ENCODE assay signal across 8 cellular contexts in genomic region chr2:70785137-70785911, GRCh38. TPM values are rescaled to one million over a fixed set of nuclear protein-coding genes. Genes with fewer than 3 reads are reported as not detected.
DNase-seq lines count a peak whose midpoint lies in the region; ATAC-seq and TF ChIP-seq lines count a peak whose summit lies in the region.

No MANE protein-coding gene starts in this region.

- peaks cover 29% of the 10 kb centered on the region for H3K27me3 Mint-ChIP-seq in activated CD4-positive, alpha-beta T cell treated with anti-CD3 and anti-CD28 coated beads for 36 hours

- H3K9me3 ChIP-seq in heart right ventricle (no peaks in the 10 kb centered on the region), right atrium auricular region (no peaks in the 10 kb centered on the region)

- H3K9me3 Mint-ChIP-seq in activated CD4-positive, alpha-beta T cell treated with anti-CD3 and anti-CD28 coated beads for 36 hours (ENCODE audit: low read depth), result no peaks in the 10 kb centered on the region

- no peak overlapping the region for H3K27ac Mint-ChIP-seq in activated CD4-positive, alpha-beta T cell treated with anti-CD3 and anti-CD28 coated beads for 36 hours

- no peaks in the 10 kb centered on the region for H3K36me3 Mint-ChIP-seq in activated CD4-positive, alpha-beta T cell treated with anti-CD3 and anti-CD28 coated beads for 36 hours (ENCODE audit: low read depth)

- H3K4me1 ChIP-seq in heart right ventricle (peaks cover 2 to 12% (median 10%) of the 10 kb centered on the region in 9 donors), right atrium auricular region (peaks cover 0 to 11% of the 10 kb centered on the region in 2 donors)

- intact Hi-C loops in heart right ventricle (cut with DNase I), result loop anchor here in 7 of 10 donors (5.0 to 10.0 kb wide), 7 partner anchors 77 to 441 kb away; no protein-coding TSS in a partner anchor
- intact Hi-C loops in activated CD4-positive, alpha-beta T cell treated with anti-CD3 and anti-CD28 coated beads for 36 hours (cut with DNase I, micrococcal nuclease), result loop anchor here (1.0 kb wide), 2 partner anchors 130 to 481 kb away; no protein-coding TSS in a partner anchor

- no peak for DNase-seq in heart right ventricle
- no peak for DNase-seq in right atrium auricular region (ENCODE audit: low spot score)
- peak; percentile 17 for DNase-seq in NCI-H146 treated with DMSO at 0.1 percent for 48 hours (lab: John Stamatoyannopoulos, UW; ENCODE audit: unreplicated experiment)
- DNase-seq in activated CD4-positive, alpha-beta T cell treated with anti-CD3 and anti-CD28 coated beads for 36 hours, result peak; percentile 77
- DNase-seq in fibroblast of villous mesenchyme (ENCODE audit: low read depth), result peak; percentile 4
- DNase-seq in stimulated activated CD4-positive, alpha-beta T cell treated with anti-CD3 and anti-CD28 coated beads, Interleukin-1b, Interleukin-23, amount 100 ng/mL, for 4 hours (ENCODE audit: low read depth in 2 of 2), result peak; percentile 15 to 28

- WGBS in heart right ventricle, 2 donors, result 20 to 24% methylated on average over 7 of the region's 7 CpGs

- CTCF ChIA-PET in activated CD4-positive, alpha-beta T cell treated with anti-CD3 and anti-CD28 coated beads for 36 hours (lab: Charles Lee), result interaction anchor here (0.5 to 1.5 kb wide), 17 partner anchors 9 to 595 kb away, joined by 3 to 7 read pairs (median 3); partner anchors contain the start of gene ADD2

- H3K4me1 Mint-ChIP-seq in activated CD4-positive, alpha-beta T cell treated with anti-CD3 and anti-CD28 coated beads for 36 hours, result peaks cover 11% of the 10 kb centered on the region

- H3K4me3 Mint-ChIP-seq in activated CD4-positive, alpha-beta T cell treated with anti-CD3 and anti-CD28 coated beads for 36 hours, result no peak overlapping the region

- peaks cover 3 to 61% (median 42%) of the 10 kb centered on the region in 7 donors for H3K27me3 ChIP-seq in heart right ventricle
- peaks cover 0 to 7% of the 10 kb centered on the region in 2 donors for H3K27me3 ChIP-seq in right atrium auricular region

- H3K4me3 ChIP-seq in heart right ventricle (no peak overlapping the region), right atrium auricular region (no peak overlapping the region), fibroblast of villous mesenchyme (ENCODE audit: low read depth, low read length) (no peak overlapping the region)

- TF ChIP-seq CTCF in heart right ventricle (IDR thresholded peaks at IDR 0.05) (peak in 7 of 9 donors; percentile 34 to 62 (median 44)), right atrium auricular region (IDR thresholded peaks at IDR 0.05) (peak in 1 of 2 donors; percentile 46), fibroblast of villous mesenchyme (IDR thresholded peaks at IDR 0.05; ENCODE audit: insufficient read depth, low read depth, low read length) (peak; percentile 37)

- no peaks in the 10 kb centered on the region for H3K36me3 ChIP-seq in heart right ventricle
- H3K36me3 ChIP-seq in right atrium auricular region, result no peaks in the 10 kb centered on the region

- no peak overlapping the region for H3K27ac ChIP-seq in heart right ventricle
- H3K27ac ChIP-seq in right atrium auricular region, result no peak overlapping the region

- ATAC-seq in heart right ventricle (no peak), HG03457 (IDR thresholded peaks at IDR 0.05; ENCODE audit: unreplicated experiment) (no peak), GM21360 (IDR thresholded peaks at IDR 0.05; ENCODE audit: unreplicated experiment) (no peak)
- peak; percentile 82 for ATAC-seq in activated CD4-positive, alpha-beta T cell treated with anti-CD3 and anti-CD28 coated beads for 36 hours

- POLR2A ChIA-PET in activated CD4-positive, alpha-beta T cell treated with anti-CD3 and anti-CD28 coated beads for 36 hours (lab: Charles Lee), result no interaction called here

RNA-seq across cellular contexts. Expression of gene FIGLA, which starts 5.1 kb away (rescaled TPM):
- under 1 TPM in 1 of 10 donors, not detected in 9; 0.36 TPM for total RNA-seq in heart right ventricle
- polyA plus RNA-seq in heart right ventricle, result under 1 TPM in 1 of 2 donors, not detected in 1; 0.51 TPM
- total RNA-seq in right atrium auricular region, result not detected
- not detected for total RNA-seq in activated CD4-positive, alpha-beta T cell treated with anti-CD3 and anti-CD28 coated beads for 36 hours
- total RNA-seq in fibroblast of villous mesenchyme, result not detected in 2 replicates

RNA-seq across cellular contexts. Expression of gene ADD2, which starts 17.3 kb away (rescaled TPM):
- 1 to 10 TPM in 9 of 10 donors, under 1 TPM in 1; 0.92 to 5.7 (median 2.8) TPM for total RNA-seq in heart right ventricle
- polyA plus RNA-seq in heart right ventricle, result 1 to 10 TPM in 1 of 2 donors, under 1 TPM in 1; 0.16 to 1.2 TPM
- total RNA-seq in right atrium auricular region, result 1 to 10 TPM; 1.1 to 1.4 TPM
- 10 to 100 TPM; 26.9 to 31.5 TPM for total RNA-seq in activated CD4-positive, alpha-beta T cell treated with anti-CD3 and anti-CD28 coated beads for 36 hours
- not detected in 2 replicates for total RNA-seq in fibroblast of villous mesenchyme

RNA-seq across cellular contexts. Expression of gene CLEC4F, which starts 35.1 kb away (rescaled TPM):
- total RNA-seq in heart right ventricle (1 to 10 TPM in 1 of 10 donors, under 1 TPM in 7, not detected in 2; 0.16 to 1.1 (median 0.30) TPM), right atrium auricular region (under 1 TPM in 1 of 2 donors, not detected in 1; 0.16 TPM), fibroblast of villous mesenchyme (not detected in 2 replicates)
- 1 to 10 TPM in 1 of 2 donors, under 1 TPM in 1; 0.06 to 2.4 TPM for polyA plus RNA-seq in heart right ventricle
- not detected for total RNA-seq in activated CD4-positive, alpha-beta T cell treated with anti-CD3 and anti-CD28 coated beads for 36 hours

RNA-seq across cellular contexts. Expression of gene CD207, which starts 50.3 kb away (rescaled TPM):
- total RNA-seq in heart right ventricle (1 to 10 TPM in 1 of 10 donors, under 1 TPM in 4, not detected in 5; 0.25 to 1.1 (median 0.38) TPM), right atrium auricular region (not detected), fibroblast of villous mesenchyme (not detected in 2 replicates)
- polyA plus RNA-seq in heart right ventricle, result under 1 TPM; 0.03 to 0.80 TPM
- total RNA-seq in activated CD4-positive, alpha-beta T cell treated with anti-CD3 and anti-CD28 coated beads for 36 hours, result not detected

Comparison
In these comparisons a context has a peak if more than half of its experiments do, and no peak if none do; other contexts are left out.
1. DNase-seq: peak in NCI-H146 treated with DMSO at 0.1 percent for 48 hours (single experiment), activated CD4-positive, alpha-beta T cell treated with anti-CD3 and anti-CD28 coated beads for 36 hours (single experiment), fibroblast of villous mesenchyme (single experiment) and stimulated activated CD4-positive, alpha-beta T cell treated with anti-CD3 and anti-CD28 coated beads, Interleukin-1b, Interleukin-23, amount 100 ng/mL, for 4 hours (2 of 2); none in heart right ventricle (0 of 2) and right atrium auricular region (single experiment).
2. RNA of gene ADD2, which starts 17.3 kb away (total RNA-seq): 26.9 to 31.5 TPM in activated CD4-positive, alpha-beta T cell treated with anti-CD3 and anti-CD28 coated beads for 36 hours; 0.92 to 5.7 TPM in heart right ventricle, 1.1 to 1.4 TPM in right atrium auricular region and not detected in fibroblast of villous mesenchyme; every median in the first group is over 4 times any median in the second.